ENCODE assay signal across 18 cellular contexts in the genomic region with DNA sequence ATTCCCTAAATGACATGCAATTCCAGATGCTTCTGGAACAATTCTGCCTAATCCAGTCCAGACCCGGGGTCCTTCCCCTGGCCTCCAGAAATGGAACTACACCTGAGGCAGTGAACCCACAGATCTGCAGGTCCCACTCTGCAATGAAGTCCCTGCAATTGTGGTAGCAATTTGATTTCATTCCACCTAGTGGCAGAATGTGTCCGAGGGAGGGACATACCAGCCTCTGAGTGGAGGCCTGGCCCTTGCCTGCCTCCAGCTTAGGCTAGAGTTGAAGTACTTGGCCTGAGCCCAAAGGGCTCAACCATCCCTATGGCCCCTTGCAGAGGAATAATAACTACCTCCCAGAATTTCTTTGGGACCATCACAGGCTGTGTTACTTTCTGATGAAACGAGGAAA. TPM values are rescaled to one million over a fixed set of nuclear protein-coding genes. Genes with fewer than 3 reads are reported as not detected.
DNase-seq lines count a peak whose midpoint lies in the region; TF ChIP-seq lines count a peak whose summit lies in the region.
"Had no signal": no experiment of that assay in that cellular context is flagged by ENCODE, and none has a peak within 500 bp of the region (broad histone marks: within the 10 kb centered on the region; RNA-seq: fewer than 3 reads in every experiment).

No MANE protein-coding gene starts in this region.

- H3K27me3 Mint-ChIP-seq in brain (no peaks in the 10 kb centered on the region), nephron (ENCODE audit: low read depth) (no peaks in the 10 kb centered on the region)
- no peaks in the 10 kb centered on the region for H3K27me3 Mint-ChIP-seq in activated naive CD4-positive, alpha-beta T cell treated with anti-CD3 and anti-CD28 coated beads for 36 hours (ENCODE audit: low read depth)

- H3K4me2 ChIP-seq in DOHH2 (ENCODE audit: low read length) (no peak overlapping the region), Karpas-422 (ENCODE audit: low read depth, low read length, poor library complexity, severe bottlenecking) (no peak overlapping the region)

- H3K27ac ChIP-seq in DOHH2 (ENCODE audit: low read depth, low read length) (no peak overlapping the region), Karpas-422 (ENCODE audit: low read length) (no peak overlapping the region), SJCRH30 (no peak overlapping the region)
- H3K27ac ChIP-seq: adrenal gland, gastrocnemius medialis, psoas muscle, skin epidermis had no signal

- peak; percentile 57 for DNase-seq in Karpas-422
- no peak for DNase-seq in COLO829 (ENCODE audit: low spot score)
- no peak for DNase-seq in stimulated activated CD4-positive, alpha-beta T cell treated with anti-CD3 and anti-CD28 coated beads, Interleukin-4, amount 100 ng/mL, for 1 hour
- no peak for DNase-seq in activated naive CD4-positive, alpha-beta T cell treated with anti-CD3 and anti-CD28 coated beads for 36 hours
- no peak for DNase-seq in SJCRH30
- DNase-seq: adrenal gland; CD8-positive, alpha-beta T cell; dermis blood vessel endothelial cell; gastrocnemius medialis; NCI-H226; psoas muscle; stimulated activated CD4-positive, alpha-beta T cell treated with anti-CD3 and anti-CD28 coated beads, Interleukin-2, amount 100 ng/mL, for 48 hours; T1000 had no signal

- peaks cover 16 to 27% (median 24%) of the 10 kb centered on the region in 5 experiments for H3K9me3 Mint-ChIP-seq in brain
- peaks cover 21% of the 10 kb centered on the region for H3K9me3 Mint-ChIP-seq in nephron
- H3K9me3 Mint-ChIP-seq in activated naive CD4-positive, alpha-beta T cell treated with anti-CD3 and anti-CD28 coated beads for 36 hours, result peaks cover 2% of the 10 kb centered on the region

- H3K79me2 ChIP-seq in DOHH2 (ENCODE audit: control insufficient read depth, low read length) (peaks cover 5% of the 10 kb centered on the region), Karpas-422 (ENCODE audit: low read length) (no peaks in the 10 kb centered on the region)

- H3K4me1 ChIP-seq in DOHH2 (ENCODE audit: control insufficient read depth, low read length) (peaks cover 14% of the 10 kb centered on the region), Karpas-422 (ENCODE audit: low read length) (peaks cover 11% of the 10 kb centered on the region), SJCRH30 (peaks cover 17% of the 10 kb centered on the region)

- CTCF ChIA-PET in activated naive CD4-positive, alpha-beta T cell treated with anti-CD3 and anti-CD28 coated beads for 36 hours (lab: Charles Lee), result interaction anchor here (0.6 kb wide), 1 partner anchor 1971 kb away, joined by 4 read pairs; no protein-coding TSS in a partner anchor

- TF ChIP-seq CTCF in DOHH2 (IDR thresholded peaks at IDR 0.05; ENCODE audit: low read depth, low read length, poor library complexity, severe bottlenecking), result peak; percentile 27
- no peak for TF ChIP-seq CTCF in brain (conservative IDR thresholded peaks at IDR 0.05)
- no peak for TF ChIP-seq CTCF in nephron (IDR thresholded peaks at IDR 0.05; ENCODE audit: unreplicated experiment in 3 of 3)

- H3K36me3 Mint-ChIP-seq in brain (peaks cover 10% of the 10 kb centered on the region), nephron (ENCODE audit: low read depth) (peaks cover 8% of the 10 kb centered on the region)
- peaks cover 3% of the 10 kb centered on the region for H3K36me3 Mint-ChIP-seq in activated naive CD4-positive, alpha-beta T cell treated with anti-CD3 and anti-CD28 coated beads for 36 hours (ENCODE audit: low read depth)

- intact Hi-C loops in activated naive CD4-positive, alpha-beta T cell treated with anti-CD3 and anti-CD28 coated beads for 36 hours (cut with micrococcal nuclease), result loop anchor here (10.0 kb wide), 1 partner anchor 490 kb away; the partner anchor contains the start of gene UBE2H

- H3K4me1 Mint-ChIP-seq in brain, result peaks cover 45% of the 10 kb centered on the region
- H3K4me1 Mint-ChIP-seq in nephron, result peaks cover 60% of the 10 kb centered on the region
- H3K4me1 Mint-ChIP-seq in activated naive CD4-positive, alpha-beta T cell treated with anti-CD3 and anti-CD28 coated beads for 36 hours (ENCODE audit: low read depth), result peaks cover 31% of the 10 kb centered on the region

- no peaks in the 10 kb centered on the region for H3F3A ChIP-seq in DOHH2 (ENCODE audit: control insufficient read depth, insufficient read depth)

- peaks cover 3% of the 10 kb centered on the region; the same call in 1 of the 2 replicates for H3K9me3 ChIP-seq in DOHH2 (ENCODE audit: control insufficient read depth, insufficient read depth, low read length)
- no peaks in the 10 kb centered on the region for H3K9me3 ChIP-seq in Karpas-422 (ENCODE audit: low read length)
- H3K9me3 ChIP-seq in SJCRH30 (replicated peaks), result no peaks in the 10 kb centered on the region
- H3K9me3 ChIP-seq: gastrocnemius medialis, psoas muscle had no signal

- H4K20me1 ChIP-seq in DOHH2 (ENCODE audit: control insufficient read depth, insufficient read depth, low read depth, low read length) (no peaks in the 10 kb centered on the region), Karpas-422 (ENCODE audit: insufficient read depth, low read depth, low read length) (no peaks in the 10 kb centered on the region)

- H2AFZ ChIP-seq in Karpas-422 (ENCODE audit: low read length), result no peak overlapping the region

- no peak overlapping the region for H3K9ac ChIP-seq in Karpas-422 (ENCODE audit: low read length)

- H3K4me3 Mint-ChIP-seq in brain (peak overlapping the region in 3 of 5 experiments; percentile 4 to 71 (median 12)), nephron (peak overlapping the region in 1 of 3 experiments; percentile 57)
- H3K4me3 Mint-ChIP-seq in activated naive CD4-positive, alpha-beta T cell treated with anti-CD3 and anti-CD28 coated beads for 36 hours, result no peak overlapping the region
- H3K4me3 Mint-ChIP-seq: CD8-positive, alpha-beta T cell; memory B cell had no signal

- H3K36me3 ChIP-seq in DOHH2 (ENCODE audit: control insufficient read depth, low read length), result peaks cover 4% of the 10 kb centered on the region
- no peaks in the 10 kb centered on the region for H3K36me3 ChIP-seq in Karpas-422 (ENCODE audit: insufficient read depth, low read length)
- no peaks in the 10 kb centered on the region for H3K36me3 ChIP-seq in SJCRH30
- H3K36me3 ChIP-seq: adrenal gland, gastrocnemius medialis had no signal

- H3K9me2 ChIP-seq in DOHH2 (replicated peaks; ENCODE audit: control insufficient read depth, low read length), result no peaks in the 10 kb centered on the region
- H3K9me2 ChIP-seq in Karpas-422 (replicated peaks; ENCODE audit: insufficient read depth, low read length), result no peaks in the 10 kb centered on the region

- no peak overlapping the region for H3K4me3 ChIP-seq in DOHH2 (ENCODE audit: low read length)
- H3K4me3 ChIP-seq in Karpas-422 (ENCODE audit: low read length), result no peak overlapping the region
- no peak overlapping the region for H3K4me3 ChIP-seq in SJCRH30
- H3K4me3 ChIP-seq: adrenal gland, gastrocnemius medialis, psoas muscle, skin epidermis had no signal

- H3K27ac Mint-ChIP-seq in brain (peak overlapping the region in 4 of 5 experiments; percentile 75 to 99 (median 87)), nephron (peak overlapping the region; percentile 86 to 99 (median 98))
- no peak overlapping the region for H3K27ac Mint-ChIP-seq in activated naive CD4-positive, alpha-beta T cell treated with anti-CD3 and anti-CD28 coated beads for 36 hours
- H3K27ac Mint-ChIP-seq: CD8-positive, alpha-beta T cell; memory B cell had no signal

- H3K27me3 ChIP-seq in DOHH2 (ENCODE audit: control insufficient read depth, low read length), result no peaks in the 10 kb centered on the region
- H3K27me3 ChIP-seq in Karpas-422 (ENCODE audit: low read length), result no peaks in the 10 kb centered on the region
- no peaks in the 10 kb centered on the region for H3K27me3 ChIP-seq in SJCRH30
- H3K27me3 ChIP-seq: adrenal gland, gastrocnemius medialis had no signal

RNA-seq across cellular contexts. Expression of gene CEP41, which starts 4.2 kb away (rescaled TPM):
- 3.9 and 7.3 TPM in 2 replicates for total RNA-seq in Karpas-422 (2014; rRNA removed; shearing (Covaris generic); ENCODE audit: low replicate concordance)
- 86.1 TPM for polyA plus RNA-seq in brain (ENCODE audit: insufficient read depth, low read depth, low replicate concordance)
- 10 to 100 TPM; 16.0 to 18.2 TPM for total RNA-seq in activated naive CD4-positive, alpha-beta T cell treated with anti-CD3 and anti-CD28 coated beads for 36 hours
- 39.4 and 39.9 TPM in 2 replicates for total RNA-seq in SJCRH30 (2014; rRNA removed; shearing (Covaris generic))

RNA-seq across cellular contexts. Expression of gene MEST, which starts 46.9 kb away (rescaled TPM):
- 16.4 and 34.3 TPM in 2 replicates for total RNA-seq in Karpas-422 (2014; rRNA removed; shearing (Covaris generic); ENCODE audit: low replicate concordance)
- 290 TPM for polyA plus RNA-seq in brain (ENCODE audit: insufficient read depth, low read depth, low replicate concordance)
- 1 to 10 TPM; 1.4 to 1.6 TPM for total RNA-seq in activated naive CD4-positive, alpha-beta T cell treated with anti-CD3 and anti-CD28 coated beads for 36 hours
- 1,979 and 2,085 TPM in 2 replicates for total RNA-seq in SJCRH30 (2014; rRNA removed; shearing (Covaris generic))

Comparison
In these comparisons a context has a peak if more than half of its experiments do, and no peak if none do; other contexts are left out.
1. RNA of gene MEST, which starts 46.9 kb away (total RNA-seq): 1,979 to 2,085 TPM in SJCRH30; 16.4 to 34.3 TPM in Karpas-422 and 1.4 to 1.6 TPM in activated naive CD4-positive, alpha-beta T cell treated with anti-CD3 and anti-CD28 coated beads for 36 hours; every median in the first group is over 10 times any median in the second.